Comparison of ENCODE assay signal across 1 cellular context in the genomic region with DNA sequence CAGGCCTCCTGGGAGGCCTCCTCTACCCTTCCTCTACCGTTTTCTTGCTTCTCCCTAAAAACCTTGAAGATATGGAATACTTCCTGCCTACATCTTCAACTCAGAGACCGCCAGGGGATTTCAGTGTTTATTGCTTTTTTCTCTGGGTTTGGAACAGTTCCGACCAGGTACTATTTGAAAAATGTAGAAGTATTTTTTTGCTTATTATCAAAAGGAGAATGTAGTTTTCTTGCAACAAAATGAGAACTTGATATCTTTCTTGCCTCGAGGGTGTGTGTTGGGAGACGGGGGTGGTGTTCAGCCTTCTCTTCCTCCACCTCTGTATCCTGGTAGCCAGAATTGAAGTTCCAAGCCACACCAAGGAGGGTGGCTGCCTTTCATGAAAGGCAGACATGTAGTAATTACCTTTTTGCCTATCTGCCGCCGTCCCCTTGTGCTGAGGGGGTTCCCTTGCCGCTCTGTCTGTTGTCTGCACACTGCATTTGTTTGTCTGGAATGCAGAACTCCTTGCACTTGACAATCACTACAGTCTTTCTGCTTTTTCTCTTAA.
TF ChIP-seq lines count a peak whose summit lies in the region.

No MANE protein-coding gene starts in this region.

TF ChIP-seq in WTC11, 78 proteins besides CTCF, POLR2A, EP300 and RAD21:
- no peak for TF ChIP-seq ZSCAN18 (CRISPR knock-in tag; IDR thresholded peaks at IDR 0.05)
- no peak for TF ChIP-seq SP1 (CRISPR knock-in tag; conservative IDR thresholded peaks at IDR 0.05)
- no peak for TF ChIP-seq NFYB (CRISPR knock-in tag; conservative IDR thresholded peaks at IDR 0.05; ENCODE audit: low read depth)
- TF ChIP-seq ZNF121 (CRISPR knock-in tag; IDR thresholded peaks at IDR 0.05), result no peak
- no peak for TF ChIP-seq MLX (CRISPR knock-in tag; IDR thresholded peaks at IDR 0.05)
- TF ChIP-seq EMX1 (CRISPR knock-in tag; IDR thresholded peaks at IDR 0.05), result no peak
- TF ChIP-seq ZNF317 (CRISPR knock-in tag; IDR thresholded peaks at IDR 0.05; ENCODE audit: borderline replicate concordance, low read depth), result no peak
- TF ChIP-seq ERG (CRISPR knock-in tag; IDR thresholded peaks at IDR 0.05), result no peak
- TF ChIP-seq ATF1 (CRISPR knock-in tag; IDR thresholded peaks at IDR 0.05), result no peak
- TF ChIP-seq AFF4 (CRISPR knock-in tag; IDR thresholded peaks at IDR 0.05; ENCODE audit: borderline replicate concordance), result no peak
- no peak for TF ChIP-seq ZNF281 (CRISPR knock-in tag; IDR thresholded peaks at IDR 0.05)
- no peak for TF ChIP-seq CBFB (CRISPR knock-in tag; IDR thresholded peaks at IDR 0.05; ENCODE audit: low read depth)
